Comparison of ENCODE assay signal across 22 cellular contexts in the genomic region with DNA sequence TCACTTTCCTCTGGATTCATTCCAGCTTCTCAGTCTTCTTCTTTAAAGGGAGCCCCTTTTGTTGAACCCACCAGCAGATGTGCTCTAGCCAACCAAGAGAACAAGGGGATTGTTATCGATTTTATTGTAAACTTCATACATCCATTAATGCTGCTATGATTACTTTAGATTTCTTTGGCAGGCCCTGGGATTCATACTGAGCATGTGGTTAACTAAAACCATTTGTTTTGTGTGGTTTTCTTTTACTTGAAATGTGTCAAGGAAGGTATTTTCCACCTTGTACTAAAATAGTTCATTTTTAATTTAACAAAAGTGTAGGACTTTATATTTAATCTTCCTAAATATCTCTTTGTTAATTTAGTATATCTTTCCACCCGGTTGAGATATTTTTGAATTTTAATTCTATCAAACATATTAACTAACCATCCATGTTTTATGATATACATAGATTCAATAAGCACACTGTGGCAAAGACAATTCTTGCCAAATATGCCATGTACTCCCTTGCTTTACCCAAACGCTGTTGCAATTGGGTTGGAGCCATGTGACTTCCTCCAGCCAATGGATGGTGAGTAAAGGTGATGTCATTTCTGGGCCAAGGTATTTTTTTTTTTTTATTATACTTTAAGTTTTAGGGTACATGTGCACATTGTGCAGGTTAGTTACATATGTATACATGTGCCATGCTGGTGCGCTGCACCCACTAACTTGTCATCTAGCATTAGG.
DNase-seq lines count a peak whose midpoint lies in the region; ATAC-seq lines count a peak whose summit lies in the region.
"Had no signal": no experiment of that assay in that cellular context is flagged by ENCODE, and none has a peak within 500 bp of the region (broad histone marks: within the 10 kb centered on the region; RNA-seq: fewer than 3 reads in every experiment).

No MANE protein-coding gene starts in this region.

- no peaks in the 10 kb centered on the region for H3K9me3 Mint-ChIP-seq in activated T-cell treated with anti-CD3 and anti-CD28 coated beads, Interleukin-2, amount 50 U/mL, for 24 hours
- H3K9me3 Mint-ChIP-seq in activated T-cell treated with anti-CD3 and anti-CD28 coated beads, Interleukin-2, amount 50 U/mL, for 4 hours: no peaks in the 10 kb centered on the region
- peaks cover 18% of the 10 kb centered on the region for H3K9me3 Mint-ChIP-seq in activated T-helper 1 cell treated with anti-CD3 and anti-CD28 coated beads, Interleukin-12 subunit alpha, Interleukin-12 subunit beta, Interleukin-2, Interleukin-4 antibody, amounts not matched to agents 30 ng/mL and 10 ng/mL and 1 ng/mL, durations not matched to agents 14 hours and 24 hours and 36 hours
- no peaks in the 10 kb centered on the region for H3K9me3 Mint-ChIP-seq in activated naive CD8-positive, alpha-beta T cell treated with anti-CD3 and anti-CD28 coated beads, Interleukin-2, amount 50 U/mL, for 24 hours
- no peaks in the 10 kb centered on the region for H3K9me3 Mint-ChIP-seq in stimulated activated naive CD8-positive, alpha-beta T cell treated with anti-CD3 and anti-CD28 coated beads, Interleukin-15, amount 100 ng/mL, for 72 hours
- H3K9me3 Mint-ChIP-seq: CD4-positive, alpha-beta T cell had no signal

- no peak for DNase-seq in activated T-cell treated with anti-CD3 and anti-CD28 coated beads, Interleukin-2, amount 50 U/mL, for 24 hours
- no peak for DNase-seq in activated T-cell treated with anti-CD3 and anti-CD28 coated beads, Interleukin-2, amount 50 U/mL, for 4 hours
- no peak for DNase-seq in activated T-helper 1 cell treated with anti-CD3 and anti-CD28 coated beads, Interleukin-12 subunit alpha, Interleukin-12 subunit beta, Interleukin-2, Interleukin-4 antibody, amounts not matched to agents 30 ng/mL and 10 ng/mL and 1 ng/mL, durations not matched to agents 14 hours and 24 hours and 36 hours (ENCODE audit: low spot score)
- no peak for DNase-seq in activated naive CD8-positive, alpha-beta T cell treated with anti-CD3 and anti-CD28 coated beads, Interleukin-2, amount 50 U/mL, for 24 hours
- peak in 1 of 2 donors; percentile 41 for DNase-seq in stimulated activated naive CD8-positive, alpha-beta T cell treated with anti-CD3 and anti-CD28 coated beads, Interleukin-15, amount 100 ng/mL, for 72 hours
- DNase-seq in SK-N-DZ (ENCODE audit: low spot score): no peak
- DNase-seq: AML-193; CD4-positive, alpha-beta T cell; H7; IMR-90; MM.1S; NCI-H1092; NCI-H1417 treated with DMSO at 0.1 percent for 48 hours; NCI-H1694 treated with DMSO at 0.1 percent for 48 hours; NCI-H2081; NCI-H226; NCI-H510A; NCI-H69; SHP77 treated with DMSO at 0.1 percent for 48 hours had no signal

- H3K4me3 Mint-ChIP-seq in activated T-cell treated with anti-CD3 and anti-CD28 coated beads, Interleukin-2, amount 50 U/mL, for 24 hours: no peak overlapping the region
- H3K4me3 Mint-ChIP-seq in activated T-cell treated with anti-CD3 and anti-CD28 coated beads, Interleukin-2, amount 50 U/mL, for 4 hours: no peak overlapping the region
- H3K4me3 Mint-ChIP-seq in activated T-helper 1 cell treated with anti-CD3 and anti-CD28 coated beads, Interleukin-12 subunit alpha, Interleukin-12 subunit beta, Interleukin-2, Interleukin-4 antibody, amounts not matched to agents 30 ng/mL and 10 ng/mL and 1 ng/mL, durations not matched to agents 14 hours and 24 hours and 36 hours: peak overlapping the region; percentile 28
- H3K4me3 Mint-ChIP-seq in activated naive CD8-positive, alpha-beta T cell treated with anti-CD3 and anti-CD28 coated beads, Interleukin-2, amount 50 U/mL, for 24 hours: no peak overlapping the region
- no peak overlapping the region for H3K4me3 Mint-ChIP-seq in stimulated activated naive CD8-positive, alpha-beta T cell treated with anti-CD3 and anti-CD28 coated beads, Interleukin-15, amount 100 ng/mL, for 72 hours
- H3K4me3 Mint-ChIP-seq: CD4-positive, alpha-beta T cell had no signal

- peak overlapping the region; percentile 35 for H3K27ac Mint-ChIP-seq in activated T-cell treated with anti-CD3 and anti-CD28 coated beads, Interleukin-2, amount 50 U/mL, for 24 hours
- peak overlapping the region; percentile 86 for H3K27ac Mint-ChIP-seq in activated T-helper 1 cell treated with anti-CD3 and anti-CD28 coated beads, Interleukin-12 subunit alpha, Interleukin-12 subunit beta, Interleukin-2, Interleukin-4 antibody, amounts not matched to agents 30 ng/mL and 10 ng/mL and 1 ng/mL, durations not matched to agents 14 hours and 24 hours and 36 hours
- peak overlapping the region; percentile 53 for H3K27ac Mint-ChIP-seq in activated naive CD8-positive, alpha-beta T cell treated with anti-CD3 and anti-CD28 coated beads, Interleukin-2, amount 50 U/mL, for 24 hours
- H3K27ac Mint-ChIP-seq in stimulated activated naive CD8-positive, alpha-beta T cell treated with anti-CD3 and anti-CD28 coated beads, Interleukin-15, amount 100 ng/mL, for 72 hours: peak overlapping the region in 1 of 2 donors; percentile 89
- H3K27ac Mint-ChIP-seq: CD4-positive, alpha-beta T cell had no signal

- no peak for ATAC-seq in activated T-cell treated with anti-CD3 and anti-CD28 coated beads, Interleukin-2, amount 50 U/mL, for 4 hours
- no peak for ATAC-seq in activated naive CD8-positive, alpha-beta T cell treated with anti-CD3 and anti-CD28 coated beads, Interleukin-2, amount 50 U/mL, for 24 hours
- ATAC-seq in stimulated activated naive CD8-positive, alpha-beta T cell treated with anti-CD3 and anti-CD28 coated beads, Interleukin-15, amount 100 ng/mL, for 72 hours: peak; percentile 85
- ATAC-seq in HG02884 (IDR thresholded peaks at IDR 0.05; ENCODE audit: unreplicated experiment): no peak
- ATAC-seq: A549, Panc1 had no signal

- H3K27me3 Mint-ChIP-seq in activated T-cell treated with anti-CD3 and anti-CD28 coated beads, Interleukin-2, amount 50 U/mL, for 24 hours: no peaks in the 10 kb centered on the region
- H3K27me3 Mint-ChIP-seq in activated T-cell treated with anti-CD3 and anti-CD28 coated beads, Interleukin-2, amount 50 U/mL, for 4 hours (ENCODE audit: low read depth): no peaks in the 10 kb centered on the region
- peaks cover 3% of the 10 kb centered on the region for H3K27me3 Mint-ChIP-seq in activated T-helper 1 cell treated with anti-CD3 and anti-CD28 coated beads, Interleukin-12 subunit alpha, Interleukin-12 subunit beta, Interleukin-2, Interleukin-4 antibody, amounts not matched to agents 30 ng/mL and 10 ng/mL and 1 ng/mL, durations not matched to agents 14 hours and 24 hours and 36 hours (ENCODE audit: insufficient read depth)
- no peaks in the 10 kb centered on the region for H3K27me3 Mint-ChIP-seq in activated naive CD8-positive, alpha-beta T cell treated with anti-CD3 and anti-CD28 coated beads, Interleukin-2, amount 50 U/mL, for 24 hours
- no peaks in the 10 kb centered on the region for H3K27me3 Mint-ChIP-seq in stimulated activated naive CD8-positive, alpha-beta T cell treated with anti-CD3 and anti-CD28 coated beads, Interleukin-15, amount 100 ng/mL, for 72 hours
- H3K27me3 Mint-ChIP-seq: CD4-positive, alpha-beta T cell had no signal

- H3K36me3 Mint-ChIP-seq in activated T-cell treated with anti-CD3 and anti-CD28 coated beads, Interleukin-2, amount 50 U/mL, for 24 hours (ENCODE audit: low read depth): peaks cover 15% of the 10 kb centered on the region
- H3K36me3 Mint-ChIP-seq in activated T-cell treated with anti-CD3 and anti-CD28 coated beads, Interleukin-2, amount 50 U/mL, for 4 hours (ENCODE audit: insufficient read depth): peaks cover 12% of the 10 kb centered on the region
- H3K36me3 Mint-ChIP-seq in activated T-helper 1 cell treated with anti-CD3 and anti-CD28 coated beads, Interleukin-12 subunit alpha, Interleukin-12 subunit beta, Interleukin-2, Interleukin-4 antibody, amounts not matched to agents 30 ng/mL and 10 ng/mL and 1 ng/mL, durations not matched to agents 14 hours and 24 hours and 36 hours (ENCODE audit: low read depth): peaks cover 21% of the 10 kb centered on the region
- peaks cover 16% of the 10 kb centered on the region for H3K36me3 Mint-ChIP-seq in activated naive CD8-positive, alpha-beta T cell treated with anti-CD3 and anti-CD28 coated beads, Interleukin-2, amount 50 U/mL, for 24 hours (ENCODE audit: low read depth)

- intact Hi-C loops in activated T-helper 1 cell treated with anti-CD3 and anti-CD28 coated beads, Interleukin-12 subunit alpha, Interleukin-12 subunit beta, Interleukin-2, Interleukin-4 antibody, amounts not matched to agents 30 ng/mL and 10 ng/mL and 1 ng/mL, durations not matched to agents 14 hours and 24 hours and 36 hours (cut with micrococcal nuclease): loop anchor here (1.0 kb wide), 3 partner anchors 14 to 27 kb away; no protein-coding TSS in a partner anchor

- peaks cover 26% of the 10 kb centered on the region for H3K4me1 Mint-ChIP-seq in activated T-cell treated with anti-CD3 and anti-CD28 coated beads, Interleukin-2, amount 50 U/mL, for 24 hours (ENCODE audit: low read depth)
- peaks cover 20% of the 10 kb centered on the region for H3K4me1 Mint-ChIP-seq in activated T-cell treated with anti-CD3 and anti-CD28 coated beads, Interleukin-2, amount 50 U/mL, for 4 hours (ENCODE audit: low read depth)
- H3K4me1 Mint-ChIP-seq in activated T-helper 1 cell treated with anti-CD3 and anti-CD28 coated beads, Interleukin-12 subunit alpha, Interleukin-12 subunit beta, Interleukin-2, Interleukin-4 antibody, amounts not matched to agents 30 ng/mL and 10 ng/mL and 1 ng/mL, durations not matched to agents 14 hours and 24 hours and 36 hours (ENCODE audit: low read depth): peaks cover 40% of the 10 kb centered on the region
- H3K4me1 Mint-ChIP-seq in activated naive CD8-positive, alpha-beta T cell treated with anti-CD3 and anti-CD28 coated beads, Interleukin-2, amount 50 U/mL, for 24 hours: peaks cover 25% of the 10 kb centered on the region
- peaks cover 33% of the 10 kb centered on the region for H3K4me1 Mint-ChIP-seq in stimulated activated naive CD8-positive, alpha-beta T cell treated with anti-CD3 and anti-CD28 coated beads, Interleukin-15, amount 100 ng/mL, for 72 hours
